In the genomic region with DNA sequence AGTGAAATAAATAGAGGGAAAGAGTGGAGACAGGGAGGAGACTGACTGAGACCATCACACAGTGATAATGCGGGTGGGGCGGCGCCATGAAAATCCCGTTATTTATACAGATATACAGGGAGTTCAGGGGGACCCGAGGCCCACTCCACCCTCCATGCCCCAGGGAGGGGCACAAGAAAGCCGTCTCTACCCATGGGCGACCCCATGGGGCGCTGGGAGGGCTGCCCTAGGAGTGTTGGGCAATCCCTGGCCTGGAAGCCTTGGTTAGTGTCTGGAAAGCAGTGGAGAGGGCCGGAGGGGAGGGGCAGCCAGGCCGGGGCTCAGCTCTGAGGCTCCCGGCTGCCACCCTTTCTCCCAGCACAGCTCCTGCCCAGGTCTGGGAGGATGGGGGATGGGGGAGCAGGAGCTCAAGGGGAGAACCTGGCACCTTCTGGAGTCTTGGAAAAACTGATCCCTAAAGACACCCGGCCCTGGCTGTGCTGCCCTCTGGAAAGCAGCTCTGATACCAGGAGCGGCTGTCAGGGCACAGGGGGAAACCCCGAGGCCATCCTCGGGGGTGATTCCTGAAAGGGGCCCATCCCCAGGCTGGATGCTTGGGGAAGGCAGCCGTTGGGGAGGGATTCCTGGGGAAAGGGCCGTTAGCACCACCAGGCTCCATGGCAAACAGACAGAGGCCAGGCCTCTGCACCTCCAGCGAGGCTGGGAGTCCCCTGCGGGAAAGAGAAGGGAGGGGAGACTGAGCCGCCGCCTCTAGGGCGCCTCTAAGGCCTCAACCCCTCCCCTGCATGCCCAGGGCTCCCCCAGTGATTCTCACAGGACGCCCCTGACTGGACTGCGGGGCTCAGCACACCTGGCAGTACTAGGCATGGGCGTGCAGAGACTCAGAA, we compare ENCODE assay signal across 13 cellular contexts. TPM values are rescaled to one million over a fixed set of nuclear protein-coding genes. Genes with fewer than 3 reads are reported as not detected.
DNase-seq lines count a peak whose midpoint lies in the region; ATAC-seq, FAIRE-seq and TF ChIP-seq lines count a peak whose summit lies in the region.
"Had no signal": no experiment of that assay in that cellular context is flagged by ENCODE, and none has a peak within 500 bp of the region (broad histone marks: within the 10 kb centered on the region; RNA-seq: fewer than 3 reads in every experiment).

No MANE protein-coding gene starts in this region.

- no peaks in the 10 kb centered on the region for H3K9me2 ChIP-seq in SU-DHL-6 (replicated peaks; ENCODE audit: insufficient read depth, low read length)

- H3K4me3 ChIP-seq in SU-DHL-6 (ENCODE audit: insufficient read depth, low read length, poor library complexity, severe bottlenecking), result no peak overlapping the region
- no peak overlapping the region for H3K4me3 ChIP-seq in kidney (ENCODE audit: low read length in 2 of 2)
- H3K4me3 ChIP-seq: body of pancreas, neural progenitor cell had no signal

- peak; percentile 13 for DNase-seq in left cardiac atrium
- no peak for DNase-seq in cardiac septum (ENCODE audit: low spot score)
- DNase-seq in kidney, result peak; percentile 70
- no peak for DNase-seq in type B pancreatic cell (ENCODE audit: extremely low spot score, unreplicated experiment)
- no peak for DNase-seq in activated naive CD4-positive, alpha-beta T cell treated with anti-CD3 and anti-CD28 coated beads, Interleukin-2, amount 50 U/mL, for 72 hours (ENCODE audit: low spot score in 2 of 2)
- DNase-seq in cerebellar nuclear complex (lab: John Stamatoyannopoulos, UW), result no peak
- DNase-seq: activated CD4-positive, alpha-beta T cell treated with anti-CD3 and anti-CD28 coated beads, Interleukin-2, amount 10 ng/mL, durations not matched to agents 7 days and 5 days; body of pancreas; glutamatergic neuron had no signal

- ATAC-seq in left cardiac atrium, result no peak
- no peak for ATAC-seq in activated naive CD4-positive, alpha-beta T cell treated with anti-CD3 and anti-CD28 coated beads, Interleukin-2, amount 50 U/mL, for 72 hours
- ATAC-seq in activated CD4-positive, CD25-positive, alpha-beta regulatory T cell treated with anti-CD3 and anti-CD28 coated beads, Interleukin-2, amount 50 U/mL, for 24 hours, result no peak
- ATAC-seq: body of pancreas had no signal

- no peaks in the 10 kb centered on the region for H3K27me3 Mint-ChIP-seq in type B pancreatic cell
- H3K27me3 Mint-ChIP-seq: activated CD4-positive, alpha-beta T cell treated with anti-CD3 and anti-CD28 coated beads, Interleukin-2, amount 10 ng/mL, durations not matched to agents 7 days and 5 days had no signal

- peaks cover 4% of the 10 kb centered on the region for H3K36me3 Mint-ChIP-seq in type B pancreatic cell
- H3K36me3 Mint-ChIP-seq in activated naive CD4-positive, alpha-beta T cell treated with anti-CD3 and anti-CD28 coated beads, Interleukin-2, amount 50 U/mL, for 72 hours, result peaks cover 18 to 20% of the 10 kb centered on the region in 2 donors

- H3K27ac ChIP-seq in SU-DHL-6 (ENCODE audit: low read depth, low read length) (peak overlapping the region; percentile 94), kidney (ENCODE audit: low read depth in 2 of 2, low read length in 2 of 2) (no peak overlapping the region)
- H3K27ac ChIP-seq: body of pancreas, neural progenitor cell had no signal

- H3K36me3 ChIP-seq in SU-DHL-6 (ENCODE audit: low read length) (no peaks in the 10 kb centered on the region), kidney (ENCODE audit: control insufficient read depth in 1 of 2, insufficient read depth in 2 of 2, low read length in 2 of 2) (peaks cover 14 to 25% of the 10 kb centered on the region in 2 donors)
- H3K36me3 ChIP-seq: neural progenitor cell had no signal

- FAIRE-seq in kidney (lab: Jason Lieb, UNC), result no peak
- FAIRE-seq: endometrium had no signal

- H3K9me3 ChIP-seq in SU-DHL-6 (ENCODE audit: insufficient read depth, low read length) (no peaks in the 10 kb centered on the region), kidney (ENCODE audit: control insufficient read depth in 1 of 2, low read length in 2 of 2) (no peaks in the 10 kb centered on the region)
- H3K9me3 ChIP-seq: body of pancreas had no signal

- peaks cover 31% of the 10 kb centered on the region for H3F3A ChIP-seq in SU-DHL-6 (ENCODE audit: insufficient read depth)

- no peak overlapping the region for H2AFZ ChIP-seq in SU-DHL-6 (ENCODE audit: low read depth, low read length, severe bottlenecking)
- H2AFZ ChIP-seq: neural progenitor cell had no signal

- H3K9me3 Mint-ChIP-seq in type B pancreatic cell, result no peaks in the 10 kb centered on the region
- no peaks in the 10 kb centered on the region for H3K9me3 Mint-ChIP-seq in activated naive CD4-positive, alpha-beta T cell treated with anti-CD3 and anti-CD28 coated beads, Interleukin-2, amount 50 U/mL, for 72 hours
- H3K9me3 Mint-ChIP-seq: activated CD4-positive, alpha-beta T cell treated with anti-CD3 and anti-CD28 coated beads, Interleukin-2, amount 10 ng/mL, durations not matched to agents 7 days and 5 days; neural progenitor cell had no signal

- no peaks in the 10 kb centered on the region for H3K27me3 ChIP-seq in SU-DHL-6 (ENCODE audit: low read length)
- H3K27me3 ChIP-seq: body of pancreas, neural progenitor cell had no signal

- H3K4me1 Mint-ChIP-seq in type B pancreatic cell (ENCODE audit: unreplicated experiment), result peaks cover 6% of the 10 kb centered on the region

- no peaks in the 10 kb centered on the region for H4K20me1 ChIP-seq in SU-DHL-6 (ENCODE audit: low read depth, low read length)

- TF ChIP-seq CTCF in SU-DHL-6 (IDR thresholded peaks at IDR 0.05; ENCODE audit: insufficient read depth, low read length, poor library complexity, severe bottlenecking) (no peak), kidney (IDR thresholded peaks at IDR 0.05; ENCODE audit: borderline replicate concordance, extremely low read depth, insufficient read depth) (no peak), type B pancreatic cell (conservative IDR thresholded peaks at IDR 0.05) (no peak)

- H3K4me1 ChIP-seq in kidney (ENCODE audit: control insufficient read depth in 1 of 2, insufficient read depth in 1 of 2, low read depth in 1 of 2, low read length in 2 of 2), result peaks cover 8 to 15% of the 10 kb centered on the region in 2 donors

- H3K4me3 Mint-ChIP-seq in type B pancreatic cell, result no peak overlapping the region
- H3K4me3 Mint-ChIP-seq: activated CD4-positive, alpha-beta T cell treated with anti-CD3 and anti-CD28 coated beads, Interleukin-2, amount 10 ng/mL, durations not matched to agents 7 days and 5 days; neural progenitor cell had no signal

- intact Hi-C loops in left cardiac atrium (cut with DNase I) (no loop called here), cardiac septum (cut with DNase I) (no loop called here), kidney (cut with DNase I) (no loop called here)

- H3K27ac Mint-ChIP-seq in type B pancreatic cell, result peak overlapping the region; percentile 9
- H3K27ac Mint-ChIP-seq in activated naive CD4-positive, alpha-beta T cell treated with anti-CD3 and anti-CD28 coated beads, Interleukin-2, amount 50 U/mL, for 72 hours, result peak overlapping the region in 1 of 2 donors; percentile 59
- H3K27ac Mint-ChIP-seq: neural progenitor cell had no signal

- peak overlapping the region; percentile 95 for H3K9ac ChIP-seq in SU-DHL-6 (ENCODE audit: low read length)
- no peak overlapping the region for H3K9ac ChIP-seq in kidney (ENCODE audit: low read length in 2 of 2)
- H3K9ac ChIP-seq: neural progenitor cell had no signal

- peaks cover 19% of the 10 kb centered on the region for H3K79me2 ChIP-seq in SU-DHL-6 (ENCODE audit: insufficient read depth, low read length)

- peak overlapping the region; percentile 86 for H3K4me2 ChIP-seq in SU-DHL-6 (ENCODE audit: low read depth, low read length, poor library complexity, severe bottlenecking)
- H3K4me2 ChIP-seq: neural progenitor cell had no signal

RNA-seq across cellular contexts. Expression of gene PRKD2, which starts 3.0 kb away (rescaled TPM):
- 10 to 100 TPM; 14.9 to 18.0 TPM for total RNA-seq in left cardiac atrium
- 13.3 TPM for total RNA-seq in cardiac septum
- total RNA-seq in kidney, result 69.8 TPM
- polyA plus RNA-seq in kidney (ENCODE audit: insufficient read depth, low read depth, low replicate concordance), result 26.7 TPM
- 56.8 and 70.8 TPM in 2 replicates for total RNA-seq in type B pancreatic cell (ENCODE audit: low replicate concordance)
- 100 to 1,000 TPM in 1 of 2 donors, 10 to 100 TPM in 1; 76.8 to 129 TPM for total RNA-seq in activated naive CD4-positive, alpha-beta T cell treated with anti-CD3 and anti-CD28 coated beads, Interleukin-2, amount 50 U/mL, for 72 hours

RNA-seq across cellular contexts. Expression of gene FKRP, which starts 26.0 kb away (rescaled TPM):
- total RNA-seq in left cardiac atrium (10 to 100 TPM; 12.4 to 17.3 TPM), cardiac septum (24.2 TPM), kidney (20.5 TPM), type B pancreatic cell (ENCODE audit: low replicate concordance) (24.2 and 38.4 TPM in 2 replicates)
- polyA plus RNA-seq in kidney (ENCODE audit: insufficient read depth, low read depth, low replicate concordance), result 11.8 TPM
- total RNA-seq in activated naive CD4-positive, alpha-beta T cell treated with anti-CD3 and anti-CD28 coated beads, Interleukin-2, amount 50 U/mL, for 72 hours, result 1 to 10 TPM; 2.8 to 9.7 TPM

RNA-seq across cellular contexts. Expression of gene STRN4, which starts 26.4 kb away (rescaled TPM):
- total RNA-seq in left cardiac atrium (10 to 100 TPM; 37.2 to 61.9 TPM), cardiac septum (54.2 TPM), kidney (74.9 TPM), type B pancreatic cell (ENCODE audit: low replicate concordance) (83.4 and 105 TPM in 2 replicates)
- polyA plus RNA-seq in kidney (ENCODE audit: insufficient read depth, low read depth, low replicate concordance), result 31.5 TPM
- total RNA-seq in activated naive CD4-positive, alpha-beta T cell treated with anti-CD3 and anti-CD28 coated beads, Interleukin-2, amount 50 U/mL, for 72 hours, result 100 to 1,000 TPM in 1 of 2 donors, 10 to 100 TPM in 1; 67.3 to 117 TPM

RNA-seq across cellular contexts. Expression of gene DACT3, which starts 58.9 kb away (rescaled TPM):
- total RNA-seq in left cardiac atrium (10 to 100 TPM; 15.1 to 15.4 TPM), cardiac septum (23.8 TPM), kidney (10.4 TPM), type B pancreatic cell (ENCODE audit: low replicate concordance) (1.3 and 24.5 TPM in 2 replicates)
- polyA plus RNA-seq in kidney (ENCODE audit: insufficient read depth, low read depth, low replicate concordance), result 5.4 TPM
- total RNA-seq in activated naive CD4-positive, alpha-beta T cell treated with anti-CD3 and anti-CD28 coated beads, Interleukin-2, amount 50 U/mL, for 72 hours, result 10 to 100 TPM in 1 of 2 donors, 1 to 10 TPM in 1; 1.9 to 25.9 TPM

Comparison
In these comparisons a context has a peak if more than half of its experiments do, and no peak if none do; other contexts are left out.
1. DNase-seq: peak in left cardiac atrium (single experiment) and kidney (single experiment); none in cardiac septum (single experiment), type B pancreatic cell (single experiment), activated naive CD4-positive, alpha-beta T cell treated with anti-CD3 and anti-CD28 coated beads, Interleukin-2, amount 50 U/mL, for 72 hours (0 of 2) and cerebellar nuclear complex (0 of 2).